In the genomic region with DNA sequence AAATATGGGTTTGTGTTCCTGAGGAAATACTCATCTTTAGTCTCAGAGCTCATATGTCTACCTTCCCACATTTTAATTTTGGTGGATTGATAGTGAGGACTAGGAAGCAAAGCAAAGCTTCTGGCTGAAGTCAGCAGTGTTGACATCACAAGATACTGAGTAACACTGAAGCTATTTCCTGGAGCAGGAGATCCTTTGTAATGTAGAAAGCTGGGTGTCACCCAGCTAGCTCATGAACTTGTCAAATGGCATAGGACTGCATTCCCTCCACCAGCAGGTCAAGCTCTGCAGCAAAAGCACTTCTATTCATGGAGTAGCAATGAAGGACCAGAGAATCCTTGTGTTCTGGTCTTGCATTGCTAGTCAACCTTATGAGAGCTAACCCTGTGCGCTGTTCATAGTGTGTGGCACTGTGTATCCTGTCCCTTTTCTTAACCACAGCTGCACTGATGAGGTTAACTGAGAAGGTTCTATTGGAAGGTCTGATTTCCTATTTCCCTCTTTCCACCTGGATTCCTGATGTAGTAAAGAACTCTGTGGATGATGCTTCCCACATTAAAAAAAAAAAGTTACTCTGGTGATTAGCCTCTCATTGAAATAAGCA, we compare ENCODE assay signal across 12 cellular contexts.
DNase-seq lines count a peak whose midpoint lies in the region; ATAC-seq, FAIRE-seq and TF ChIP-seq lines count a peak whose summit lies in the region.
"Had no signal": no experiment of that assay in that cellular context is flagged by ENCODE, and none has a peak within 500 bp of the region (broad histone marks: within the 10 kb centered on the region; RNA-seq: fewer than 3 reads in every experiment).

No MANE protein-coding gene starts in this region.

- DNase-seq in AG20443 (ENCODE audit: low spot score) = peak; percentile 11
- peak; percentile 5 for DNase-seq in HT-29 (ENCODE audit: low spot score)
- peak; percentile 81 for DNase-seq in bronchial epithelial cell (ENCODE audit: low read depth)
- peak; percentile 49 for DNase-seq in iris pigment epithelial cell (ENCODE audit: low read depth)
- DNase-seq in HuH-7.5 (ENCODE audit: low spot score) = no peak
- no peak for DNase-seq in RPMI8226
- DNase-seq: KG1, NCI-H1930 had no signal

- no peaks in the 10 kb centered on the region for H3K27me3 ChIP-seq in bronchial epithelial cell (ENCODE audit: control insufficient read depth, insufficient read depth, low read length)
- H3K27me3 ChIP-seq: cardiac muscle cell had no signal

- TF ChIP-seq CTCF in bronchial epithelial cell (IDR thresholded peaks at IDR 0.05; ENCODE audit: insufficient read depth, low read length, severe bottlenecking) = no peak

- no peak overlapping the region for H3K4me3 ChIP-seq in bronchial epithelial cell (ENCODE audit: low read depth, low read length)
- H3K4me3 ChIP-seq: cardiac muscle cell had no signal

- FAIRE-seq in bronchial epithelial cell (lab: Jason Lieb, UNC) = no peak

- ATAC-seq in GM19328 (IDR thresholded peaks at IDR 0.05; ENCODE audit: unreplicated experiment) (no peak), GM18909 (IDR thresholded peaks at IDR 0.05; ENCODE audit: poor library complexity, unreplicated experiment) (no peak)
- ATAC-seq: left lobe of liver had no signal

- no peaks in the 10 kb centered on the region for H3K36me3 ChIP-seq in bronchial epithelial cell (ENCODE audit: control insufficient read depth, insufficient read depth, low read length)
- H3K36me3 ChIP-seq: cardiac muscle cell had no signal

Comparison
In these comparisons a context has a peak if more than half of its experiments do, and no peak if none do; other contexts are left out.
1. DNase-seq: peak in AG20443 (single experiment), HT-29 (single experiment), bronchial epithelial cell (single experiment) and iris pigment epithelial cell (single experiment); none in HuH-7.5 (single experiment) and RPMI8226 (single experiment).